Comparison of ENCODE assay signal across 2 cellular contexts in genomic region chr9:17018001-17018491, GRCh38.
TF ChIP-seq lines count a peak whose summit lies in the region.

No MANE protein-coding gene starts in this region.

TF ChIP-seq in IMR-90, 13 proteins besides CTCF, POLR2A, EP300 and RAD21:
- TF ChIP-seq RFX5 (IDR thresholded peaks at IDR 0.05; ENCODE audit: low read depth, low read length): no peak
- no peak for TF ChIP-seq SMC3 (IDR thresholded peaks at IDR 0.05; ENCODE audit: low read depth, low read length)
- TF ChIP-seq ELK1 (IDR thresholded peaks at IDR 0.05; ENCODE audit: borderline replicate concordance, low read depth, low read length): no peak
- TF ChIP-seq USF2 (IDR thresholded peaks at IDR 0.05; ENCODE audit: low read depth, low read length): no peak
- TF ChIP-seq BHLHE40 (IDR thresholded peaks at IDR 0.05; ENCODE audit: low read depth, low read length): peak; percentile 76
- peak; percentile 22; the same call in 1 of the 2 replicates for TF ChIP-seq MAFK (IDR thresholded peaks at IDR 0.05; ENCODE audit: low read depth, low read length)
- no peak for TF ChIP-seq CHD1 (IDR thresholded peaks at IDR 0.05; ENCODE audit: low read depth, low read length)

TF ChIP-seq in H1, 55 proteins besides CTCF, POLR2A, EP300 and RAD21:
- TF ChIP-seq MAX (IDR thresholded peaks at IDR 0.05): peak; percentile 49; the same call in 1 of the 2 replicates
- TF ChIP-seq EZH2 (IDR thresholded peaks at IDR 0.05; ENCODE audit: low read depth, low read length, severe bottlenecking): no peak
- 0 out of 2 replicates have a peak, but pooled peaks have one; percentile 31 for TF ChIP-seq E2F6 (IDR thresholded peaks at IDR 0.05)
